In the genomic region with DNA sequence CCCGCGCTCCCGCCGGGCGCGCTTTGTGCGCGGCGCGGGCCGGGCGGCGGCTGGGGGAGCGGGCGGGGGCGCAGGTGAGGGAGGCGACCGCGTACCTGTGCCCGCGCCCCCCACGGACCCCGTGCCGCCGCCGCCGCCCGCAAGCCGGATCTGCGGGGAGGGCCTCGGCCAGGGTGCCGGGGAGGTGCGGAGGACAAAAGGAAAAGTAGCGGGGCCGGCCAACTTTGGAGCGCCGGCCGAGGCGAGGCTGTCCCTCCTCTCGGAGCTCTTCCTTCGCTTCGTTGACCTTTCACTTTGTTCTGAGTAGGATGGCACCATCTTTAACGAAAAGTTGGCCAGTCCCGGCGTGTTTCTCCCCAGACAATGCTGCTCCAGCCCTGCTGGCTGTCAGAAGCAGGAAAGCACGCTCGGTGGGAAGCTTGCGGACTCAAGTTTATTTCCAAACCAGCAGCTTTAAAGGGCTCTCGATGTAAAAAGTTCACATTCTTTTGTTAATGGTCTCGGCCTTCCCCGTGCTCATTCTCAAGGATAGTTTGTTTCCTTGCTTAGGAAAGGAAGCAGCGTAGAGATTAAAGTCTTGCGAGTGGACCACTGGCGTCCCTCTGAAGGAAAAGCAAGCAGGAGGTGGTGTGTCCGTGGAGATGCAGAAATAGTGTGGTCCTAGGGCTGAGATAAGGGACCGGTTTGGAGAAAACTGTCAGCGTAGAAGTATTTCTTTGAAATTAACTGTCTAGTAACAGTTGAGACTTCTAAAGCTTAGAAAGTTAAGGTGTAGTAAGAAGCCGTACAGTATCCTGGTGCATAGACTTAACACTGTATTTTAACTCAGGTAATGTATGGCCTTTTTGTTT, we compare ENCODE assay signal across 8 cellular contexts. TPM values are rescaled to one million over a fixed set of nuclear protein-coding genes. Genes with fewer than 3 reads are reported as not detected.
DNase-seq lines count a peak whose midpoint lies in the region; TF ChIP-seq lines count a peak whose summit lies in the region.

No MANE protein-coding gene starts in this region.

- H3K4me1 Mint-ChIP-seq in HFFc6 (ENCODE audit: low read depth): peaks cover 31% of the 10 kb centered on the region

- peaks cover 22% of the 10 kb centered on the region for H3K4me1 ChIP-seq in OCI-LY3 (ENCODE audit: low read length)

- peak overlapping the region; percentile 86 for H3K4me2 ChIP-seq in OCI-LY3 (ENCODE audit: low read length)

- peak overlapping the region; percentile 96 for H3K4me3 Mint-ChIP-seq in HFFc6

- H3K27ac Mint-ChIP-seq in HFFc6: peak overlapping the region; percentile 91

- H3K79me2 ChIP-seq in OCI-LY3 (ENCODE audit: low read length): peaks cover 79% of the 10 kb centered on the region

- H3K27me3 ChIP-seq in OCI-LY3 (ENCODE audit: low read depth, low read length): no peaks in the 10 kb centered on the region

- H3K36me3 Mint-ChIP-seq in HFFc6 (ENCODE audit: low read depth): peaks cover 19% of the 10 kb centered on the region

- H2AFZ ChIP-seq in OCI-LY3 (ENCODE audit: low read depth, low read length): no peak overlapping the region; the same call in 1 of the 2 replicates

- peaks cover 24% of the 10 kb centered on the region for H4K20me1 ChIP-seq in OCI-LY3 (ENCODE audit: insufficient read depth, low read length)

- DNase-seq in activated naive CD4-positive, alpha-beta T cell treated with Interleukin-2 at 50 U/mL for 16 hours: peak; percentile 35
- no peak for DNase-seq in activated naive CD4-positive, alpha-beta T cell treated with anti-CD3 and anti-CD28 coated beads, Interleukin-2, amount 50 U/mL, for 16 hours
- DNase-seq in HFFc6 (peak; percentile 27), astrocyte of the hippocampus (ENCODE audit: low read depth, low spot score) (peak; percentile 64), SKM-1 (lab: John Stamatoyannopoulos, UW; ENCODE audit: unreplicated experiment) (no peak)

- TF ChIP-seq CTCF in HFFc6 (IDR thresholded peaks at IDR 0.05): no peak
- no peak for TF ChIP-seq CTCF in OCI-LY3 (IDR thresholded peaks at IDR 0.05; ENCODE audit: low read depth, low read length)

- H3K36me3 ChIP-seq in OCI-LY3 (replicated peaks; ENCODE audit: low read depth, low read length): peaks cover 22% of the 10 kb centered on the region

- H3K4me3 ChIP-seq in OCI-LY3 (ENCODE audit: low read length) (peak overlapping the region; percentile 90), iPS-18c (ENCODE audit: insufficient read depth, low read depth, low read length) (peak overlapping the region; percentile 80), skin epidermis (peak overlapping the region; percentile 48 to 78 (median 71))

- no peaks in the 10 kb centered on the region for H3K9me3 Mint-ChIP-seq in HFFc6

- peak overlapping the region; percentile 87 for H3K9ac ChIP-seq in OCI-LY3 (ENCODE audit: low read length)

- peak overlapping the region; percentile 39 for H3K27ac ChIP-seq in OCI-LY3 (ENCODE audit: low read length)
- peak overlapping the region in 20 of 21 experiments; percentile 47 to 92 (median 84) for H3K27ac ChIP-seq in skin epidermis

- H3K9me3 ChIP-seq in OCI-LY3 (ENCODE audit: insufficient read depth, low read length) (no peaks in the 10 kb centered on the region), iPS-18c (ENCODE audit: control insufficient read depth, insufficient read depth, low read length) (no peaks in the 10 kb centered on the region)

- peaks cover 6% of the 10 kb centered on the region for H3K27me3 Mint-ChIP-seq in HFFc6 (ENCODE audit: insufficient read depth)

RNA-seq across cellular contexts. Expression of gene EHMT1, which starts 0.7 kb away (rescaled TPM):
- total RNA-seq in HFFc6 (2021; fragmentation: NEBNext Ultra II Directional; extraction: Animal tissue kit (Norgen Biotek cat#: 25700)): 100 to 1,000 TPM in 1 of 6 experiments, 10 to 100 TPM in 5; 41.0 to 116 (median 46.9) TPM

RNA-seq across cellular contexts. Expression of gene ARRDC1, which starts 14.0 kb away (rescaled TPM):
- total RNA-seq in HFFc6 (2021; fragmentation: NEBNext Ultra II Directional; extraction: Animal tissue kit (Norgen Biotek cat#: 25700)): 10 to 100 TPM; 15.9 to 18.2 (median 17.1) TPM

RNA-seq across cellular contexts. Expression of gene ZMYND19, which starts 29.2 kb away (rescaled TPM):
- 10 to 100 TPM; 23.9 to 34.4 (median 25.4) TPM for total RNA-seq in HFFc6 (2021; fragmentation: NEBNext Ultra II Directional; extraction: Animal tissue kit (Norgen Biotek cat#: 25700))

RNA-seq across cellular contexts. Expression of gene DPH7, which starts 40.7 kb away (rescaled TPM):
- total RNA-seq in HFFc6 (2021; fragmentation: NEBNext Ultra II Directional; extraction: Animal tissue kit (Norgen Biotek cat#: 25700)): 10 to 100 TPM; 18.2 to 20.7 (median 20.1) TPM

Comparison
In these comparisons a context has a peak if more than half of its experiments do, and no peak if none do; other contexts are left out.
1. DNase-seq: peak in activated naive CD4-positive, alpha-beta T cell treated with Interleukin-2 at 50 U/mL for 16 hours (single experiment), HFFc6 (single experiment) and astrocyte of the hippocampus (single experiment); none in activated naive CD4-positive, alpha-beta T cell treated with anti-CD3 and anti-CD28 coated beads, Interleukin-2, amount 50 U/mL, for 16 hours (single experiment) and SKM-1 (single experiment).
2. Peak in every context shown above with its lines, with median percentiles within 50 percentile points of each other: H3K4me3 ChIP-seq.